Comparison of ENCODE assay signal across 9 cellular contexts in genomic region chr12:105357162-105357691, GRCh38. TPM values are rescaled to one million over a fixed set of nuclear protein-coding genes. Genes with fewer than 3 reads are reported as not detected.
A peak's percentile ranks its signal among the peaks of the same experiment; 100 is the strongest.
DNase-seq lines count a peak whose midpoint lies in the region; ATAC-seq and TF ChIP-seq lines count a peak whose summit lies in the region.
"Had no signal": no experiment of that assay in that cellular context is flagged by ENCODE, and none has a peak within 500 bp of the region (broad histone marks: within the 10 kb centered on the region; RNA-seq: fewer than 3 reads in every experiment).

No MANE protein-coding gene starts in this region.

- no peaks in the 10 kb centered on the region for H3K4me1 ChIP-seq in colonic mucosa

- peak overlapping the region; percentile 94 for H3K27ac Mint-ChIP-seq in activated CD8-positive, alpha-beta memory T cell treated with anti-CD3 and anti-CD28 coated beads, Interleukin-2, amount 10 ng/mL, durations not matched to agents 7 days and 5 days
- peak overlapping the region; percentile 37 for H3K27ac Mint-ChIP-seq in activated B cell treated with CpG ODN at 0.5 μM for 24 hours
- peak overlapping the region; percentile 66 for H3K27ac Mint-ChIP-seq in stimulated activated naive CD8-positive, alpha-beta T cell treated with anti-CD3 and anti-CD28 coated beads, Interleukin-15, amount 100 ng/mL, for 72 hours

- peaks cover 57% of the 10 kb centered on the region for H3K36me3 Mint-ChIP-seq in activated CD8-positive, alpha-beta memory T cell treated with anti-CD3 and anti-CD28 coated beads, Interleukin-2, amount 10 ng/mL, durations not matched to agents 7 days and 5 days
- no peaks in the 10 kb centered on the region for H3K36me3 Mint-ChIP-seq in activated B cell treated with CpG ODN at 0.5 μM for 24 hours (ENCODE audit: low read depth)

- POLR2A ChIA-PET in activated B cell treated with CpG ODN at 0.5 μM for 24 hours (lab: Charles Lee): interaction anchor here (2.0 kb wide), 1 partner anchor 27 kb away, joined by 7 read pairs; the partner anchor contains the start of gene C12orf75

- H3K9me3 Mint-ChIP-seq in activated CD8-positive, alpha-beta memory T cell treated with anti-CD3 and anti-CD28 coated beads, Interleukin-2, amount 10 ng/mL, durations not matched to agents 7 days and 5 days (ENCODE audit: low read depth): no peaks in the 10 kb centered on the region
- H3K9me3 Mint-ChIP-seq in activated B cell treated with CpG ODN at 0.5 μM for 24 hours: no peaks in the 10 kb centered on the region
- H3K9me3 Mint-ChIP-seq in stimulated activated naive CD8-positive, alpha-beta T cell treated with anti-CD3 and anti-CD28 coated beads, Interleukin-15, amount 100 ng/mL, for 72 hours: no peaks in the 10 kb centered on the region
- H3K9me3 Mint-ChIP-seq: T-cell had no signal

- peak overlapping the region; percentile 42 for H3K4me3 Mint-ChIP-seq in activated CD8-positive, alpha-beta memory T cell treated with anti-CD3 and anti-CD28 coated beads, Interleukin-2, amount 10 ng/mL, durations not matched to agents 7 days and 5 days
- peak overlapping the region; percentile 46 for H3K4me3 Mint-ChIP-seq in activated B cell treated with CpG ODN at 0.5 μM for 24 hours
- H3K4me3 Mint-ChIP-seq in stimulated activated naive CD8-positive, alpha-beta T cell treated with anti-CD3 and anti-CD28 coated beads, Interleukin-15, amount 100 ng/mL, for 72 hours: no peak overlapping the region
- H3K4me3 Mint-ChIP-seq: T-cell had no signal

- no peaks in the 10 kb centered on the region for H3K27me3 Mint-ChIP-seq in activated CD8-positive, alpha-beta memory T cell treated with anti-CD3 and anti-CD28 coated beads, Interleukin-2, amount 10 ng/mL, durations not matched to agents 7 days and 5 days
- H3K27me3 Mint-ChIP-seq in activated B cell treated with CpG ODN at 0.5 μM for 24 hours: no peaks in the 10 kb centered on the region
- no peaks in the 10 kb centered on the region for H3K27me3 Mint-ChIP-seq in stimulated activated naive CD8-positive, alpha-beta T cell treated with anti-CD3 and anti-CD28 coated beads, Interleukin-15, amount 100 ng/mL, for 72 hours
- H3K27me3 Mint-ChIP-seq: T-cell had no signal

- CTCF ChIA-PET in activated CD8-positive, alpha-beta memory T cell treated with anti-CD3 and anti-CD28 coated beads, Interleukin-2, amount 10 ng/mL, durations not matched to agents 7 days and 5 days (lab: Charles Lee): interaction anchor here (1.0 to 1.2 kb wide), 4 partner anchors 11 to 37 kb away, joined by 3 to 5 read pairs (median 4); no protein-coding TSS in a partner anchor
- CTCF ChIA-PET in activated B cell treated with CpG ODN at 0.5 μM for 24 hours (lab: Charles Lee): interaction anchor here (1.1 kb wide), 1 partner anchor 22 kb away, joined by 3 read pairs; no protein-coding TSS in a partner anchor

- peaks cover 61% of the 10 kb centered on the region for H3K4me1 Mint-ChIP-seq in activated CD8-positive, alpha-beta memory T cell treated with anti-CD3 and anti-CD28 coated beads, Interleukin-2, amount 10 ng/mL, durations not matched to agents 7 days and 5 days
- peaks cover 47% of the 10 kb centered on the region for H3K4me1 Mint-ChIP-seq in activated B cell treated with CpG ODN at 0.5 μM for 24 hours
- H3K4me1 Mint-ChIP-seq in stimulated activated naive CD8-positive, alpha-beta T cell treated with anti-CD3 and anti-CD28 coated beads, Interleukin-15, amount 100 ng/mL, for 72 hours: peaks cover 31% of the 10 kb centered on the region

- no peak for DNase-seq in activated CD8-positive, alpha-beta memory T cell treated with anti-CD3 and anti-CD28 coated beads, Interleukin-2, amount 10 ng/mL, durations not matched to agents 7 days and 5 days
- no peak for DNase-seq in activated CD8-positive, alpha-beta memory T cell treated with anti-CD3 and anti-CD28 coated beads, Interleukin-2, amount 50 U/mL, for 48 hours
- DNase-seq in activated B cell treated with CpG ODN at 0.5 μM for 24 hours (no peak), inferior parietal cortex (ENCODE audit: extremely low spot score) (no peak), KBM-7 (no peak), colonic mucosa (no peak)
- no peak for DNase-seq in stimulated activated naive CD8-positive, alpha-beta T cell treated with anti-CD3 and anti-CD28 coated beads, Interleukin-15, amount 100 ng/mL, for 72 hours
- DNase-seq: T-cell had no signal

- intact Hi-C loops in activated B cell treated with CpG ODN at 0.5 μM for 24 hours (cut with micrococcal nuclease) (loop anchor here (5.0 to 10.0 kb wide), 2 partner anchors 35 to 948 kb away; partner anchors contain the start of gene TCP11L2), colonic mucosa (cut with DNase I) (no loop called here)

- ATAC-seq in activated CD8-positive, alpha-beta memory T cell treated with anti-CD3 and anti-CD28 coated beads, Interleukin-2, amount 10 ng/mL, durations not matched to agents 7 days and 5 days: peak; percentile 87
- ATAC-seq in HG02973 (IDR thresholded peaks at IDR 0.05; ENCODE audit: unreplicated experiment) (peak; percentile 60), activated B cell treated with CpG ODN at 0.5 μM for 24 hours (ENCODE audit: low read depth) (peak; percentile 46)
- ATAC-seq in stimulated activated naive CD8-positive, alpha-beta T cell treated with anti-CD3 and anti-CD28 coated beads, Interleukin-15, amount 100 ng/mL, for 72 hours: peak; percentile 90

- no peak overlapping the region for H3K9ac ChIP-seq in colonic mucosa (ENCODE audit: low read depth in 2 of 2, low read length in 2 of 2)

- no peak overlapping the region for H3K4me3 ChIP-seq in colonic mucosa

- H3K27me3 ChIP-seq in colonic mucosa: no peaks in the 10 kb centered on the region

- no peaks in the 10 kb centered on the region for H3K36me3 ChIP-seq in colonic mucosa

- no peaks in the 10 kb centered on the region for H3K9me3 ChIP-seq in colonic mucosa

- H3K27ac ChIP-seq in colonic mucosa: no peak overlapping the region

- in situ Hi-C loops in KBM-7 (cut with MboI; ENCODE audit: low pct_unique_long_range_greater_than_20kb, low sequenced_read_pairs): no loop called here

- no peak for TF ChIP-seq CTCF in activated B cell treated with CpG ODN at 0.5 μM for 24 hours (IDR thresholded peaks at IDR 0.05)
- no peak for TF ChIP-seq CTCF in colonic mucosa (IDR thresholded peaks at IDR 0.05)

RNA-seq across cellular contexts. Expression of gene C12orf75, which starts 26.7 kb away (rescaled TPM):
- 100 to 1,000 TPM; 277 to 318 TPM for total RNA-seq in activated CD8-positive, alpha-beta memory T cell treated with anti-CD3 and anti-CD28 coated beads, Interleukin-2, amount 10 ng/mL, durations not matched to agents 7 days and 5 days
- total RNA-seq in activated B cell treated with CpG ODN at 0.5 μM for 24 hours (37.1 and 40.8 TPM in 2 replicates), colonic mucosa (100 to 1,000 TPM in 1 of 2 donors, 10 to 100 TPM in 1; 77.9 to 109 TPM)

Comparison
In these comparisons a context has a peak if more than half of its experiments do, and no peak if none do; other contexts are left out.
1. H3K27ac Mint-ChIP-seq: peak in every context shown above with its lines; median percentile 94 in activated CD8-positive, alpha-beta memory T cell treated with anti-CD3 and anti-CD28 coated beads, Interleukin-2, amount 10 ng/mL, durations not matched to agents 7 days and 5 days; 66 in stimulated activated naive CD8-positive, alpha-beta T cell treated with anti-CD3 and anti-CD28 coated beads, Interleukin-15, amount 100 ng/mL, for 72 hours; 37 in activated B cell treated with CpG ODN at 0.5 μM for 24 hours.
2. H3K4me3 Mint-ChIP-seq: peak in activated CD8-positive, alpha-beta memory T cell treated with anti-CD3 and anti-CD28 coated beads, Interleukin-2, amount 10 ng/mL, durations not matched to agents 7 days and 5 days (single experiment) and activated B cell treated with CpG ODN at 0.5 μM for 24 hours (single experiment); none in stimulated activated naive CD8-positive, alpha-beta T cell treated with anti-CD3 and anti-CD28 coated beads, Interleukin-15, amount 100 ng/mL, for 72 hours (0 of 2).
3. Peak in every context shown above with its lines, with median percentiles within 50 percentile points of each other: ATAC-seq.